ENCODE assay signal across 17 cellular contexts in genomic region chr6:154937306-154938244, GRCh38. TPM values are rescaled to one million over a fixed set of nuclear protein-coding genes. Genes with fewer than 3 reads are reported as not detected.
DNase-seq lines count a peak whose midpoint lies in the region; ATAC-seq, FAIRE-seq and TF ChIP-seq lines count a peak whose summit lies in the region.
"Had no signal": no experiment of that assay in that cellular context is flagged by ENCODE, and none has a peak within 500 bp of the region (broad histone marks: within the 10 kb centered on the region; RNA-seq: fewer than 3 reads in every experiment).

No MANE protein-coding gene starts in this region.

- H3K4me1 ChIP-seq in osteoblast (ENCODE audit: insufficient read depth, low read length) = peaks cover 20% of the 10 kb centered on the region
- H3K4me1 ChIP-seq: body of pancreas, testis had no signal

- H3K27me3 ChIP-seq in osteoblast (ENCODE audit: insufficient read depth, low read length) = no peaks in the 10 kb centered on the region
- H3K27me3 ChIP-seq: body of pancreas, SJCRH30, testis had no signal

- H3K4me3 ChIP-seq in fibroblast of the aortic adventitia (ENCODE audit: low read depth, low read length) = no peak overlapping the region
- no peak overlapping the region for H3K4me3 ChIP-seq in osteoblast (ENCODE audit: insufficient read depth, low read length)
- H3K4me3 ChIP-seq: body of pancreas, SJCRH30, testis had no signal

- peak; percentile 51 for DNase-seq in DMS79 treated with DMSO at 0.1 percent for 48 hours (lab: John Stamatoyannopoulos, UW)
- peak; percentile 31 for DNase-seq in WTC11 (ENCODE audit: low spot score)
- peak; percentile 48 for DNase-seq in fibroblast of the aortic adventitia (ENCODE audit: low read depth)
- peak; percentile 77 for DNase-seq in osteoblast (ENCODE audit: insufficient read length, low spot score, missing footprints)
- DNase-seq in H4 (ENCODE audit: low spot score) = no peak
- DNase-seq in HTR-8/SVneo (ENCODE audit: insufficient read length, low spot score) = no peak
- DNase-seq: activated CD8-positive, alpha-beta memory T cell treated with anti-CD3 and anti-CD28 coated beads for 24 hours; activated effector memory CD4-positive, alpha-beta T cell treated with Interleukin-2 at 50 U/mL for 16 hours; CD4-positive, alpha-beta T cell; effector CD4-positive, alpha-beta T cell; foreskin melanocyte; GF-D8; immature natural killer cell; SJCRH30; testis had no signal

- peak overlapping the region; percentile 21 for H3K27ac ChIP-seq in osteoblast (ENCODE audit: low read depth, low read length)
- H3K27ac ChIP-seq: body of pancreas, SJCRH30, testis had no signal

- H3K4me3 Mint-ChIP-seq in WTC11 = no peak overlapping the region
- H3K4me3 Mint-ChIP-seq: CD4-positive, alpha-beta T cell; immature natural killer cell had no signal

- H3K9me3 ChIP-seq in osteoblast (ENCODE audit: low read depth, low read length) = no peaks in the 10 kb centered on the region
- H3K9me3 ChIP-seq: body of pancreas, SJCRH30, testis had no signal

- CTCF ChIA-PET in WTC11 (lab: Charles Lee) = no interaction called here

- H3K79me2 ChIP-seq in osteoblast (ENCODE audit: insufficient read depth, low read length) = no peaks in the 10 kb centered on the region

- TF ChIP-seq CTCF in WTC11 (IDR thresholded peaks at IDR 0.05) = no peak
- TF ChIP-seq CTCF in fibroblast of the aortic adventitia (IDR thresholded peaks at IDR 0.05; ENCODE audit: insufficient read depth, low read length) = peak; percentile 30
- TF ChIP-seq CTCF in osteoblast (IDR thresholded peaks at IDR 0.05; ENCODE audit: extremely low read depth, low read depth, low read length) = peak; percentile 35

- peak overlapping the region; percentile 87 for H2AFZ ChIP-seq in osteoblast (ENCODE audit: low read length)

- peak overlapping the region; percentile 53 for H3K4me2 ChIP-seq in osteoblast (ENCODE audit: insufficient read depth, low read length)

- H3K4me1 Mint-ChIP-seq in WTC11 = peaks cover 14% of the 10 kb centered on the region

- no peaks in the 10 kb centered on the region for H3K36me3 Mint-ChIP-seq in WTC11

- POLR2A ChIA-PET in WTC11 (lab: Charles Lee) = no interaction called here

- no peaks in the 10 kb centered on the region for H3K9me3 Mint-ChIP-seq in WTC11
- H3K9me3 Mint-ChIP-seq: CD4-positive, alpha-beta T cell; immature natural killer cell had no signal

- no peaks in the 10 kb centered on the region for H3K36me3 ChIP-seq in osteoblast (ENCODE audit: insufficient read depth, low read length)
- H3K36me3 ChIP-seq: SJCRH30 had no signal

- ATAC-seq in WTC11 = peak; percentile 82
- no peak for ATAC-seq in HG02798 (IDR thresholded peaks at IDR 0.05; ENCODE audit: poor library complexity, unreplicated experiment)
- ATAC-seq: body of pancreas had no signal

- no peaks in the 10 kb centered on the region for H4K20me1 ChIP-seq in osteoblast (ENCODE audit: insufficient read depth, low read length)

- H3K27me3 Mint-ChIP-seq in WTC11 (ENCODE audit: low read depth) = no peaks in the 10 kb centered on the region
- H3K27me3 Mint-ChIP-seq: CD4-positive, alpha-beta T cell had no signal

- FAIRE-seq in HTR-8/SVneo (lab: Jason Lieb, UNC) = no peak

- H3K27ac Mint-ChIP-seq in WTC11 = peak overlapping the region; percentile 90
- H3K27ac Mint-ChIP-seq: CD4-positive, alpha-beta T cell had no signal

TF ChIP-seq in WTC11, 78 proteins besides CTCF, POLR2A, EP300 and RAD21:
- no peak for TF ChIP-seq NR1H2 (CRISPR knock-in tag; IDR thresholded peaks at IDR 0.05)
- TF ChIP-seq ZNF219 (CRISPR knock-in tag; IDR thresholded peaks at IDR 0.05; ENCODE audit: borderline replicate concordance) = no peak
- no peak for TF ChIP-seq NR3C1 (CRISPR knock-in tag; conservative IDR thresholded peaks at IDR 0.05; ENCODE audit: low read depth)
- TF ChIP-seq IRF2 (CRISPR knock-in tag; IDR thresholded peaks at IDR 0.05; ENCODE audit: borderline replicate concordance, low read depth) = no peak
- no peak for TF ChIP-seq MXD4 (CRISPR knock-in tag; IDR thresholded peaks at IDR 0.05; ENCODE audit: borderline replicate concordance)
- no peak for TF ChIP-seq ATF6 (CRISPR knock-in tag; IDR thresholded peaks at IDR 0.05)
- TF ChIP-seq HMGA2 (CRISPR knock-in tag; IDR thresholded peaks at IDR 0.05) = no peak
- no peak for TF ChIP-seq ZNF532 (CRISPR knock-in tag; IDR thresholded peaks at IDR 0.05; ENCODE audit: borderline replicate concordance)
- TF ChIP-seq ZNF416 (CRISPR knock-in tag; IDR thresholded peaks at IDR 0.05) = no peak
- TF ChIP-seq MAX (CRISPR knock-in tag; IDR thresholded peaks at IDR 0.05) = no peak
- TF ChIP-seq CDX4 (CRISPR knock-in tag; IDR thresholded peaks at IDR 0.05; ENCODE audit: borderline replicate concordance) = no peak
TF ChIP-seq in WTC11: peak in this region for 0.

RNA-seq across cellular contexts. Expression of gene TIAM2, which starts 57.5 kb away (rescaled TPM):
- 15.1 to 19.2 TPM (median 16.9 TPM) in 3 replicates for total RNA-seq in WTC11 (2021)
- 8.9 and 11.2 TPM in 2 replicates for total RNA-seq in fibroblast of the aortic adventitia (ENCODE audit: low replicate concordance)
- total RNA-seq in osteoblast = 25.3 and 31.8 TPM in 2 replicates
- 3.4 and 5.7 TPM in 2 replicates for total RNA-seq in H4 (2014; rRNA removed; shearing (Covaris generic))

Comparison
In these comparisons a context has a peak if more than half of its experiments do, and no peak if none do; other contexts are left out.
1. DNase-seq: peak in DMS79 treated with DMSO at 0.1 percent for 48 hours (single experiment), WTC11 (single experiment), fibroblast of the aortic adventitia (single experiment) and osteoblast (single experiment); none in H4 (single experiment) and HTR-8/SVneo (single experiment).